ENCODE assay signal across 19 cellular contexts in genomic region chr5:27947088-27947487, GRCh38.
DNase-seq lines count a peak whose midpoint lies in the region; ATAC-seq and TF ChIP-seq lines count a peak whose summit lies in the region.
"Had no signal": no experiment of that assay in that cellular context is flagged by ENCODE, and none has a peak within 500 bp of the region (broad histone marks: within the 10 kb centered on the region; RNA-seq: fewer than 3 reads in every experiment).

No MANE protein-coding gene starts in this region.

- no peaks in the 10 kb centered on the region for H3K27me3 Mint-ChIP-seq in chondrocyte (ENCODE audit: low read depth)
- H3K27me3 Mint-ChIP-seq: activated naive CD8-positive, alpha-beta T cell treated with anti-CD3 and anti-CD28 coated beads, Interleukin-2, amount 50 U/mL, for 24 hours; T-helper 17 cell had no signal

- no peaks in the 10 kb centered on the region for H3K4me1 Mint-ChIP-seq in chondrocyte (ENCODE audit: low read depth)
- H3K4me1 Mint-ChIP-seq: activated naive CD8-positive, alpha-beta T cell treated with anti-CD3 and anti-CD28 coated beads, Interleukin-2, amount 50 U/mL, for 24 hours; T-helper 17 cell had no signal

- H3K36me3 ChIP-seq in BE2C (no peaks in the 10 kb centered on the region), lower lobe of right lung (no peaks in the 10 kb centered on the region)
- H3K36me3 ChIP-seq: ovary had no signal

- intact Hi-C loops in lower lobe of right lung (cut with DNase I) = no loop called here

- H3K27me3 ChIP-seq in BE2C = no peaks in the 10 kb centered on the region
- no peaks in the 10 kb centered on the region for H3K27me3 ChIP-seq in lower lobe of right lung (ENCODE audit: low read depth)

- H3K4me1 ChIP-seq in BE2C (no peaks in the 10 kb centered on the region; the same call in 1 of the 2 replicates), lower lobe of right lung (no peaks in the 10 kb centered on the region)
- H3K4me1 ChIP-seq: Caco-2 had no signal

- DNase-seq in BE2C (peak; percentile 13), LHCN-M2 (ENCODE audit: low read depth) (peak; percentile 15), astrocyte of the cerebellum (ENCODE audit: low read depth) (peak; percentile 53), myocyte (ENCODE audit: low read depth) (peak; percentile 62), T-helper 9 cell (no peak), T-helper 2 cell (no peak), lower lobe of right lung (no peak), chondrocyte (ENCODE audit: low spot score) (no peak)
- DNase-seq: activated naive CD8-positive, alpha-beta T cell treated with anti-CD3 and anti-CD28 coated beads, Interleukin-2, amount 50 U/mL, for 24 hours; Caco-2; central memory CD4-positive, alpha-beta T cell; effector CD8-positive, alpha-beta T cell; left cardiac atrium; MV-4-11; ovary; Right ventricle myocardium superior; stimulated activated CD4-positive, alpha-beta T cell treated with anti-CD3 and anti-CD28 coated beads, Interleukin-4, amount 100 ng/mL, for 1 hour; T-helper 17 cell had no signal

- no peak for ATAC-seq in lower lobe of right lung
- ATAC-seq: activated CD4-positive, CD25-positive, alpha-beta regulatory T cell treated with anti-CD3 and anti-CD28 coated beads, Interleukin-2, amount 50 U/mL, for 24 hours; activated naive CD8-positive, alpha-beta T cell treated with anti-CD3 and anti-CD28 coated beads, Interleukin-2, amount 50 U/mL, for 24 hours; left cardiac atrium; T-helper 17 cell had no signal

- no peak overlapping the region for H3K27ac Mint-ChIP-seq in chondrocyte (ENCODE audit: unreplicated experiment)
- H3K27ac Mint-ChIP-seq: activated naive CD8-positive, alpha-beta T cell treated with anti-CD3 and anti-CD28 coated beads, Interleukin-2, amount 50 U/mL, for 24 hours; T-helper 17 cell had no signal

- TF ChIP-seq CTCF in BE2C (IDR thresholded peaks at IDR 0.05; ENCODE audit: low read depth, low read length) (no peak), astrocyte of the cerebellum (IDR thresholded peaks at IDR 0.05; ENCODE audit: low read depth, low read length, missing control alignments) (no peak), lower lobe of right lung (IDR thresholded peaks at IDR 0.05) (no peak), chondrocyte (IDR thresholded peaks at IDR 0.05) (no peak)

- no peak overlapping the region for H3K27ac ChIP-seq in lower lobe of right lung
- H3K27ac ChIP-seq: ovary had no signal

- H3K9me3 ChIP-seq in BE2C (no peaks in the 10 kb centered on the region), lower lobe of right lung (no peaks in the 10 kb centered on the region)
- H3K9me3 ChIP-seq: Caco-2, ovary had no signal

- H3K9me3 Mint-ChIP-seq in chondrocyte (ENCODE audit: low read depth) = no peaks in the 10 kb centered on the region

- in situ Hi-C loops in astrocyte of the cerebellum (cut with HindIII; ENCODE audit: low sequenced_read_pairs) = no loop called here

- H3K4me3 ChIP-seq in BE2C (ENCODE audit: low read depth, low read length) (no peak overlapping the region), astrocyte of the cerebellum (ENCODE audit: low read depth, low read length) (no peak overlapping the region), lower lobe of right lung (no peak overlapping the region)
- H3K4me3 ChIP-seq: ovary had no signal

- no peaks in the 10 kb centered on the region for H3K36me3 Mint-ChIP-seq in chondrocyte (ENCODE audit: low read depth)

- H3K4me3 Mint-ChIP-seq in chondrocyte (ENCODE audit: unreplicated experiment) = no peak overlapping the region
- H3K4me3 Mint-ChIP-seq: activated naive CD8-positive, alpha-beta T cell treated with anti-CD3 and anti-CD28 coated beads, Interleukin-2, amount 50 U/mL, for 24 hours; T-helper 17 cell had no signal

Comparison
In these comparisons a context has a peak if more than half of its experiments do, and no peak if none do; other contexts are left out.
1. DNase-seq: peak in BE2C (single experiment), LHCN-M2 (single experiment), astrocyte of the cerebellum (single experiment) and myocyte (single experiment); none in T-helper 9 cell (single experiment), T-helper 2 cell (0 of 5), lower lobe of right lung (single experiment) and chondrocyte (single experiment).